In the genomic region with DNA sequence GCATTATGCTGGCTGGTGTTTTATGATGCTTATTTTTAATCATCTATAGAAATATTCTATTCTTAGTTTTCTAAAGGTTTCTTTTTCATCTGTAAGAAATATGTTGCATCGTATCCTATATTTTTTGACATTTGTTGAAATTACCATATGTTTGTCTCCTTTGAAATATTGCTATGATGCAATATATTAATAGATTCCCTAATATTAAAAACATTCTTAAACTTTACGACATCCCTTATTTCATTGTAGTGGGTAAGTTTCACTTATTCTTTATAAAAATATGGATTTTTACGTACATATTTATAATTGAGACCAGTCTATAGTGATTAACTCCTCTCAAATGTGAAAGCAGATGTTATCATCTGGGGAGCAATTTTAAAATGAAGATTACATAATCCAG, we compare ENCODE assay signal across 27 cellular contexts.
"Had no signal": no experiment of that assay in that cellular context is flagged by ENCODE, and none has a peak within 500 bp of the region (broad histone marks: within the 10 kb centered on the region; RNA-seq: fewer than 3 reads in every experiment).

No MANE protein-coding gene starts in this region.

- H3K27ac Mint-ChIP-seq: dendritic cell treated with granulocyte-macrophage colony-stimulating factor and Interleukin-4, amounts not matched to agents 40 ng/mL and 50 ng/mL, for 4 days; effector memory CD8-positive, alpha-beta T cell; endodermal cell had no signal

- H3K36me3 ChIP-seq: colonic mucosa, esophagus muscularis mucosa, esophagus squamous epithelium, gastrocnemius medialis, gastroesophageal sphincter, heart left ventricle, heart right ventricle had no signal

- H3K27ac ChIP-seq: colonic mucosa, coronary artery, dorsolateral prefrontal cortex, epithelial cell of prostate, esophagus muscularis mucosa, esophagus squamous epithelium, foreskin keratinocyte, gastrocnemius medialis, gastroesophageal sphincter, heart left ventricle, heart right ventricle had no signal

- H3K4me3 ChIP-seq: colonic mucosa, coronary artery, dorsolateral prefrontal cortex, esophagus muscularis mucosa, esophagus squamous epithelium, gastrocnemius medialis, gastroesophageal sphincter, heart left ventricle, heart right ventricle had no signal

- H3K27me3 Mint-ChIP-seq: dendritic cell treated with granulocyte-macrophage colony-stimulating factor and Interleukin-4, amounts not matched to agents 40 ng/mL and 50 ng/mL, for 4 days had no signal

- ATAC-seq: effector memory CD8-positive, alpha-beta T cell; esophagus mucosa; foreskin keratinocyte; gastrocnemius medialis; gastroesophageal sphincter; heart left ventricle; heart right ventricle had no signal

- DNase-seq: colonic mucosa; cortex of kidney; dermis blood vessel endothelial cell; dorsolateral prefrontal cortex; effector CD4-positive, alpha-beta T cell; effector CD8-positive, alpha-beta T cell; effector memory CD4-positive, alpha-beta T cell; effector memory CD8-positive, alpha-beta T cell; endodermal cell; erythroblast; esophagus squamous epithelium; foreskin fibroblast; foreskin keratinocyte; foreskin melanocyte; gastrocnemius medialis; glutamatergic neuron; head of caudate nucleus; heart left ventricle; heart right ventricle had no signal

- H3K4me3 Mint-ChIP-seq: dendritic cell treated with granulocyte-macrophage colony-stimulating factor and Interleukin-4, amounts not matched to agents 40 ng/mL and 50 ng/mL, for 4 days; effector memory CD8-positive, alpha-beta T cell; endodermal cell had no signal

- H3K9me3 ChIP-seq: colonic mucosa, esophagus muscularis mucosa, esophagus squamous epithelium, gastrocnemius medialis, gastroesophageal sphincter, heart left ventricle, heart right ventricle had no signal

- H3K27me3 ChIP-seq: colonic mucosa, dorsolateral prefrontal cortex, esophagus muscularis mucosa, esophagus squamous epithelium, foreskin keratinocyte, gastrocnemius medialis, gastroesophageal sphincter, heart left ventricle, heart right ventricle had no signal

- H3K4me1 ChIP-seq: colonic mucosa, esophagus squamous epithelium, gastrocnemius medialis, gastroesophageal sphincter had no signal

- H3K9me3 Mint-ChIP-seq: dendritic cell treated with granulocyte-macrophage colony-stimulating factor and Interleukin-4, amounts not matched to agents 40 ng/mL and 50 ng/mL, for 4 days; effector memory CD8-positive, alpha-beta T cell; endodermal cell had no signal

- FAIRE-seq: colon, endothelial cell of umbilical vein had no signal
